1 cellular context compared by ENCODE assay signal in genomic region chr20:35615667-35616464, GRCh38.
TF ChIP-seq lines count a peak whose summit lies in the region.

TSS of gene SPAG4 (plus strand) at chr20:35615829. CDS start at chr20:35616004, 175 bp downstream.

TF ChIP-seq in K562, 482 proteins besides CTCF, POLR2A, EP300 and RAD21 (continued from another document and continues in another):
- TF ChIP-seq E2F6 (IDR thresholded peaks at IDR 0.05; ENCODE audit: borderline replicate concordance in 1 of 2, extremely low read depth in 1 of 2, insufficient read depth in 1 of 2, insufficient read length in 1 of 2, low read depth in 1 of 2, low read length in 1 of 2, poor library complexity in 1 of 2, severe bottlenecking in 1 of 2) (peak; percentile 89 to 91), MBD1 (CRISPR knock-in tag; IDR thresholded peaks at IDR 0.05) (no peak), RFX5 (IDR thresholded peaks at IDR 0.05; ENCODE audit: low read depth, low read length) (peak; percentile 46; the same call in 1 of the 2 replicates), ZNF143 (CRISPR knock-in tag; IDR thresholded peaks at IDR 0.05) (peak; percentile 32; the same call in 1 of the 2 replicates), ZNF589 (CRISPR knock-in tag; IDR thresholded peaks at IDR 0.05; ENCODE audit: low read depth) (no peak), PTBP1 (IDR thresholded peaks at IDR 0.05; ENCODE audit: low read depth, low read length) (0 out of 2 replicates have a peak, but pooled peaks have one; percentile 62), TFAP4 (CRISPR knock-in tag; IDR thresholded peaks at IDR 0.05; ENCODE audit: borderline replicate concordance) (no peak), ZNF507 (tag; conservative IDR thresholded peaks at IDR 0.05) (no peak), ZNF263 (CRISPR knock-in tag; IDR thresholded peaks at IDR 0.05; ENCODE audit: borderline replicate concordance) (peak; percentile 43; the same call in 1 of the 2 replicates), SAFB (IDR thresholded peaks at IDR 0.05; ENCODE audit: borderline replicate concordance, low read depth, low read length) (peak; percentile 52; the same call in 1 of the 2 replicates), SRF (CRISPR knock-in tag; IDR thresholded peaks at IDR 0.05) (peak in 1 of 2 experiments; percentile 62; a peak in 1 of 4 replicates), ZNF76 (CRISPR knock-in tag; IDR thresholded peaks at IDR 0.05; ENCODE audit: borderline replicate concordance) (0 out of 2 replicates have a peak, but pooled peaks have one; percentile 49), ZFX (CRISPR knock-in tag; IDR thresholded peaks at IDR 0.05) (peak; percentile 93), CREM (IDR thresholded peaks at IDR 0.05; ENCODE audit: low read depth) (peak; percentile 99), KHSRP (IDR thresholded peaks at IDR 0.05) (peak; percentile 96), TBP (optimal IDR thresholded peaks at IDR 0.05; ENCODE audit: low read depth, low read length) (peak; percentile 58), NKRF (IDR thresholded peaks at IDR 0.05; ENCODE audit: borderline replicate concordance) (peak; percentile 81; the same call in 1 of the 2 replicates), SUPT5H (IDR thresholded peaks at IDR 0.05) (peak; percentile 68), KLF1 (tag; IDR thresholded peaks at IDR 0.05) (peak; percentile 60), ARID2 (IDR thresholded peaks at IDR 0.05) (no peak)
- TF ChIP-seq, protein P1, sequence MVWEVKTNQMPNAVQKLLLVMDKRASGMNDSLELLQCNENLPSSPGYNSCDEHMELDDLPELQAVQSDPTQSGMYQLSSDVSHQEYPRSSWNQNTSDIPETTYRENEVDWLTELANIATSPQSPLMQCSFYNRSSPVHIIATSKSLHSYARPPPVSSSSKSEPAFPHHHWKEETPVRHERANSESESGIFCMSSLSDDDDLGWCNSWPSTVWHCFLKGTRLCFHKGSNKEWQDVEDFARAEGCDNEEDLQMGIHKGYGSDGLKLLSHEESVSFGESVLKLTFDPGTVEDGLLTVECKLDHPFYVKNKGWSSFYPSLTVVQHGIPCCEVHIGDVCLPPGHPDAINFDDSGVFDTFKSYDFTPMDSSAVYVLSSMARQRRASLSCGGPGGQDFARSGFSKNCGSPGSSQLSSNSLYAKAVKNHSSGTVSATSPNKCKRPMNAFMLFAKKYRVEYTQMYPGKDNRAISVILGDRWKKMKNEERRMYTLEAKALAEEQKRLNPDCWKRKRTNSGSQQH (CRISPR knock-in tag; IDR thresholded peaks at IDR 0.05) = 0 out of 2 replicates have a peak, but pooled peaks have one; percentile 32
- TF ChIP-seq, protein P2, sequence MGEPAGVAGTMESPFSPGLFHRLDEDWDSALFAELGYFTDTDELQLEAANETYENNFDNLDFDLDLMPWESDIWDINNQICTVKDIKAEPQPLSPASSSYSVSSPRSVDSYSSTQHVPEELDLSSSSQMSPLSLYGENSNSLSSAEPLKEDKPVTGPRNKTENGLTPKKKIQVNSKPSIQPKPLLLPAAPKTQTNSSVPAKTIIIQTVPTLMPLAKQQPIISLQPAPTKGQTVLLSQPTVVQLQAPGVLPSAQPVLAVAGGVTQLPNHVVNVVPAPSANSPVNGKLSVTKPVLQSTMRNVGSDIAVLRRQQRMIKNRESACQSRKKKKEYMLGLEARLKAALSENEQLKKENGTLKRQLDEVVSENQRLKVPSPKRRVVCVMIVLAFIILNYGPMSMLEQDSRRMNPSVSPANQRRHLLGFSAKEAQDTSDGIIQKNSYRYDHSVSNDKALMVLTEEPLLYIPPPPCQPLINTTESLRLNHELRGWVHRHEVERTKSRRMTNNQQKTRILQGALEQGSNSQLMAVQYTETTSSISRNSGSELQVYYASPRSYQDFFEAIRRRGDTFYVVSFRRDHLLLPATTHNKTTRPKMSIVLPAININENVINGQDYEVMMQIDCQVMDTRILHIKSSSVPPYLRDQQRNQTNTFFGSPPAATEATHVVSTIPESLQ (CRISPR knock-in tag; IDR thresholded peaks at IDR 0.05) = peak; percentile 93
- TF ChIP-seq, protein P3, sequence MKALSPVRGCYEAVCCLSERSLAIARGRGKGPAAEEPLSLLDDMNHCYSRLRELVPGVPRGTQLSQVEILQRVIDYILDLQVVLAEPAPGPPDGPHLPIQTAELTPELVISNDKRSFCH (CRISPR knock-in tag; IDR thresholded peaks at IDR 0.05) = no peak
- TF ChIP-seq, protein P3 (tag; IDR thresholded peaks at IDR 0.05) = peak; percentile 81
- TF ChIP-seq, protein P4, sequence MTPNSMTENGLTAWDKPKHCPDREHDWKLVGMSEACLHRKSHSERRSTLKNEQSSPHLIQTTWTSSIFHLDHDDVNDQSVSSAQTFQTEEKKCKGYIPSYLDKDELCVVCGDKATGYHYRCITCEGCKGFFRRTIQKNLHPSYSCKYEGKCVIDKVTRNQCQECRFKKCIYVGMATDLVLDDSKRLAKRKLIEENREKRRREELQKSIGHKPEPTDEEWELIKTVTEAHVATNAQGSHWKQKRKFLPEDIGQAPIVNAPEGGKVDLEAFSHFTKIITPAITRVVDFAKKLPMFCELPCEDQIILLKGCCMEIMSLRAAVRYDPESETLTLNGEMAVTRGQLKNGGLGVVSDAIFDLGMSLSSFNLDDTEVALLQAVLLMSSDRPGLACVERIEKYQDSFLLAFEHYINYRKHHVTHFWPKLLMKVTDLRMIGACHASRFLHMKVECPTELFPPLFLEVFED (CRISPR knock-in tag; conservative IDR thresholded peaks at IDR 0.05) = no peak
- TF ChIP-seq, protein P5, sequence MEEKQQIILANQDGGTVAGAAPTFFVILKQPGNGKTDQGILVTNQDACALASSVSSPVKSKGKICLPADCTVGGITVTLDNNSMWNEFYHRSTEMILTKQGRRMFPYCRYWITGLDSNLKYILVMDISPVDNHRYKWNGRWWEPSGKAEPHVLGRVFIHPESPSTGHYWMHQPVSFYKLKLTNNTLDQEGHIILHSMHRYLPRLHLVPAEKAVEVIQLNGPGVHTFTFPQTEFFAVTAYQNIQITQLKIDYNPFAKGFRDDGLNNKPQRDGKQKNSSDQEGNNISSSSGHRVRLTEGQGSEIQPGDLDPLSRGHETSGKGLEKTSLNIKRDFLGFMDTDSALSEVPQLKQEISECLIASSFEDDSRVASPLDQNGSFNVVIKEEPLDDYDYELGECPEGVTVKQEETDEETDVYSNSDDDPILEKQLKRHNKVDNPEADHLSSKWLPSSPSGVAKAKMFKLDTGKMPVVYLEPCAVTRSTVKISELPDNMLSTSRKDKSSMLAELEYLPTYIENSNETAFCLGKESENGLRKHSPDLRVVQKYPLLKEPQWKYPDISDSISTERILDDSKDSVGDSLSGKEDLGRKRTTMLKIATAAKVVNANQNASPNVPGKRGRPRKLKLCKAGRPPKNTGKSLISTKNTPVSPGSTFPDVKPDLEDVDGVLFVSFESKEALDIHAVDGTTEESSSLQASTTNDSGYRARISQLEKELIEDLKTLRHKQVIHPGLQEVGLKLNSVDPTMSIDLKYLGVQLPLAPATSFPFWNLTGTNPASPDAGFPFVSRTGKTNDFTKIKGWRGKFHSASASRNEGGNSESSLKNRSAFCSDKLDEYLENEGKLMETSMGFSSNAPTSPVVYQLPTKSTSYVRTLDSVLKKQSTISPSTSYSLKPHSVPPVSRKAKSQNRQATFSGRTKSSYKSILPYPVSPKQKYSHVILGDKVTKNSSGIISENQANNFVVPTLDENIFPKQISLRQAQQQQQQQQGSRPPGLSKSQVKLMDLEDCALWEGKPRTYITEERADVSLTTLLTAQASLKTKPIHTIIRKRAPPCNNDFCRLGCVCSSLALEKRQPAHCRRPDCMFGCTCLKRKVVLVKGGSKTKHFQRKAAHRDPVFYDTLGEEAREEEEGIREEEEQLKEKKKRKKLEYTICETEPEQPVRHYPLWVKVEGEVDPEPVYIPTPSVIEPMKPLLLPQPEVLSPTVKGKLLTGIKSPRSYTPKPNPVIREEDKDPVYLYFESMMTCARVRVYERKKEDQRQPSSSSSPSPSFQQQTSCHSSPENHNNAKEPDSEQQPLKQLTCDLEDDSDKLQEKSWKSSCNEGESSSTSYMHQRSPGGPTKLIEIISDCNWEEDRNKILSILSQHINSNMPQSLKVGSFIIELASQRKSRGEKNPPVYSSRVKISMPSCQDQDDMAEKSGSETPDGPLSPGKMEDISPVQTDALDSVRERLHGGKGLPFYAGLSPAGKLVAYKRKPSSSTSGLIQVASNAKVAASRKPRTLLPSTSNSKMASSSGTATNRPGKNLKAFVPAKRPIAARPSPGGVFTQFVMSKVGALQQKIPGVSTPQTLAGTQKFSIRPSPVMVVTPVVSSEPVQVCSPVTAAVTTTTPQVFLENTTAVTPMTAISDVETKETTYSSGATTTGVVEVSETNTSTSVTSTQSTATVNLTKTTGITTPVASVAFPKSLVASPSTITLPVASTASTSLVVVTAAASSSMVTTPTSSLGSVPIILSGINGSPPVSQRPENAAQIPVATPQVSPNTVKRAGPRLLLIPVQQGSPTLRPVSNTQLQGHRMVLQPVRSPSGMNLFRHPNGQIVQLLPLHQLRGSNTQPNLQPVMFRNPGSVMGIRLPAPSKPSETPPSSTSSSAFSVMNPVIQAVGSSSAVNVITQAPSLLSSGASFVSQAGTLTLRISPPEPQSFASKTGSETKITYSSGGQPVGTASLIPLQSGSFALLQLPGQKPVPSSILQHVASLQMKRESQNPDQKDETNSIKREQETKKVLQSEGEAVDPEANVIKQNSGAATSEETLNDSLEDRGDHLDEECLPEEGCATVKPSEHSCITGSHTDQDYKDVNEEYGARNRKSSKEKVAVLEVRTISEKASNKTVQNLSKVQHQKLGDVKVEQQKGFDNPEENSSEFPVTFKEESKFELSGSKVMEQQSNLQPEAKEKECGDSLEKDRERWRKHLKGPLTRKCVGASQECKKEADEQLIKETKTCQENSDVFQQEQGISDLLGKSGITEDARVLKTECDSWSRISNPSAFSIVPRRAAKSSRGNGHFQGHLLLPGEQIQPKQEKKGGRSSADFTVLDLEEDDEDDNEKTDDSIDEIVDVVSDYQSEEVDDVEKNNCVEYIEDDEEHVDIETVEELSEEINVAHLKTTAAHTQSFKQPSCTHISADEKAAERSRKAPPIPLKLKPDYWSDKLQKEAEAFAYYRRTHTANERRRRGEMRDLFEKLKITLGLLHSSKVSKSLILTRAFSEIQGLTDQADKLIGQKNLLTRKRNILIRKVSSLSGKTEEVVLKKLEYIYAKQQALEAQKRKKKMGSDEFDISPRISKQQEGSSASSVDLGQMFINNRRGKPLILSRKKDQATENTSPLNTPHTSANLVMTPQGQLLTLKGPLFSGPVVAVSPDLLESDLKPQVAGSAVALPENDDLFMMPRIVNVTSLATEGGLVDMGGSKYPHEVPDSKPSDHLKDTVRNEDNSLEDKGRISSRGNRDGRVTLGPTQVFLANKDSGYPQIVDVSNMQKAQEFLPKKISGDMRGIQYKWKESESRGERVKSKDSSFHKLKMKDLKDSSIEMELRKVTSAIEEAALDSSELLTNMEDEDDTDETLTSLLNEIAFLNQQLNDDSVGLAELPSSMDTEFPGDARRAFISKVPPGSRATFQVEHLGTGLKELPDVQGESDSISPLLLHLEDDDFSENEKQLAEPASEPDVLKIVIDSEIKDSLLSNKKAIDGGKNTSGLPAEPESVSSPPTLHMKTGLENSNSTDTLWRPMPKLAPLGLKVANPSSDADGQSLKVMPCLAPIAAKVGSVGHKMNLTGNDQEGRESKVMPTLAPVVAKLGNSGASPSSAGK (IDR thresholded peaks at IDR 0.05) = peak; percentile 99
- TF ChIP-seq, protein P6, sequence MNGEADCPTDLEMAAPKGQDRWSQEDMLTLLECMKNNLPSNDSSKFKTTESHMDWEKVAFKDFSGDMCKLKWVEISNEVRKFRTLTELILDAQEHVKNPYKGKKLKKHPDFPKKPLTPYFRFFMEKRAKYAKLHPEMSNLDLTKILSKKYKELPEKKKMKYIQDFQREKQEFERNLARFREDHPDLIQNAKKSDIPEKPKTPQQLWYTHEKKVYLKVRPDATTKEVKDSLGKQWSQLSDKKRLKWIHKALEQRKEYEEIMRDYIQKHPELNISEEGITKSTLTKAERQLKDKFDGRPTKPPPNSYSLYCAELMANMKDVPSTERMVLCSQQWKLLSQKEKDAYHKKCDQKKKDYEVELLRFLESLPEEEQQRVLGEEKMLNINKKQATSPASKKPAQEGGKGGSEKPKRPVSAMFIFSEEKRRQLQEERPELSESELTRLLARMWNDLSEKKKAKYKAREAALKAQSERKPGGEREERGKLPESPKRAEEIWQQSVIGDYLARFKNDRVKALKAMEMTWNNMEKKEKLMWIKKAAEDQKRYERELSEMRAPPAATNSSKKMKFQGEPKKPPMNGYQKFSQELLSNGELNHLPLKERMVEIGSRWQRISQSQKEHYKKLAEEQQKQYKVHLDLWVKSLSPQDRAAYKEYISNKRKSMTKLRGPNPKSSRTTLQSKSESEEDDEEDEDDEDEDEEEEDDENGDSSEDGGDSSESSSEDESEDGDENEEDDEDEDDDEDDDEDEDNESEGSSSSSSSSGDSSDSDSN (IDR thresholded peaks at IDR 0.05; ENCODE audit: borderline replicate concordance in 1 of 2, low read depth in 2 of 2, low read length in 2 of 2) = peak in 1 of 2 experiments; percentile 52; a peak in 2 of 4 replicates
